Comparison of ENCODE assay signal across 24 cellular contexts in genomic region chr3:5875056-5875455, GRCh38.
"Had no signal": no experiment of that assay in that cellular context is flagged by ENCODE, and none has a peak within 500 bp of the region (broad histone marks: within the 10 kb centered on the region; RNA-seq: fewer than 3 reads in every experiment).

No MANE protein-coding gene starts in this region.

- ATAC-seq: activated CD4-positive, alpha-beta T cell treated with anti-CD3 and anti-CD28 coated beads for 36 hours; body of pancreas; Panc1; Right ventricle myocardium inferior had no signal

- H3K4me1 Mint-ChIP-seq: activated CD4-positive, alpha-beta memory T cell treated with anti-CD3 and anti-CD28 coated beads, Interleukin-2, amount 10 ng/mL, durations not matched to agents 7 days and 5 days; activated CD4-positive, alpha-beta T cell treated with anti-CD3 and anti-CD28 coated beads for 36 hours; activated naive CD8-positive, alpha-beta T cell treated with anti-CD3 and anti-CD28 coated beads, Interleukin-2, amount 10 ng/mL, durations not matched to agents 7 days and 5 days had no signal

- H3K27me3 Mint-ChIP-seq: activated CD4-positive, alpha-beta memory T cell treated with anti-CD3 and anti-CD28 coated beads, Interleukin-2, amount 10 ng/mL, durations not matched to agents 7 days and 5 days; activated CD4-positive, alpha-beta T cell treated with anti-CD3 and anti-CD28 coated beads for 36 hours; activated naive CD8-positive, alpha-beta T cell treated with anti-CD3 and anti-CD28 coated beads, Interleukin-2, amount 10 ng/mL, durations not matched to agents 7 days and 5 days had no signal

- H3K4me3 Mint-ChIP-seq: activated CD4-positive, alpha-beta memory T cell treated with anti-CD3 and anti-CD28 coated beads, Interleukin-2, amount 10 ng/mL, durations not matched to agents 7 days and 5 days; activated CD4-positive, alpha-beta T cell treated with anti-CD3 and anti-CD28 coated beads for 36 hours; activated naive CD8-positive, alpha-beta T cell treated with anti-CD3 and anti-CD28 coated beads, Interleukin-2, amount 10 ng/mL, durations not matched to agents 7 days and 5 days had no signal

- H3K27ac Mint-ChIP-seq: activated CD4-positive, alpha-beta memory T cell treated with anti-CD3 and anti-CD28 coated beads, Interleukin-2, amount 10 ng/mL, durations not matched to agents 7 days and 5 days; activated CD4-positive, alpha-beta T cell treated with anti-CD3 and anti-CD28 coated beads for 36 hours; activated naive CD8-positive, alpha-beta T cell treated with anti-CD3 and anti-CD28 coated beads, Interleukin-2, amount 10 ng/mL, durations not matched to agents 7 days and 5 days had no signal

- H3K9me3 Mint-ChIP-seq: activated CD4-positive, alpha-beta memory T cell treated with anti-CD3 and anti-CD28 coated beads, Interleukin-2, amount 10 ng/mL, durations not matched to agents 7 days and 5 days; activated naive CD8-positive, alpha-beta T cell treated with anti-CD3 and anti-CD28 coated beads, Interleukin-2, amount 10 ng/mL, durations not matched to agents 7 days and 5 days had no signal

- DNase-seq: activated CD4-positive, alpha-beta memory T cell treated with anti-CD3 and anti-CD28 coated beads, Interleukin-2, amount 10 ng/mL, durations not matched to agents 7 days and 5 days; activated CD4-positive, alpha-beta T cell treated with anti-CD3 and anti-CD28 coated beads for 36 hours; activated CD4-positive, alpha-beta T cell treated with anti-CD3 and anti-CD28 coated beads, Interleukin-2, amount 50 U/mL, for 1 hour; activated naive CD4-positive, alpha-beta T cell treated with anti-CD3 and anti-CD28 coated beads, Interleukin-2, amount 50 U/mL, for 16 hours; activated naive CD8-positive, alpha-beta T cell treated with anti-CD3 and anti-CD28 coated beads, Interleukin-2, amount 10 ng/mL, durations not matched to agents 7 days and 5 days; adrenal gland; body of pancreas; central memory CD4-positive, alpha-beta T cell; MM.1S; NCI-H1105; NCI-H1436; NCI-H1694 treated with DMSO at 0.1 percent for 48 hours; NCI-H2029 treated with DMSO at 0.1 percent for 48 hours; NCI-H446; NCI-H524 treated with DMSO at 0.1 percent for 48 hours; NCI-H748 treated with DMSO at 0.1 percent for 48 hours; OCI-M1; RPMI8226; SJCRH30; SK-N-SH; T-helper 1 cell; WERI-Rb-1 had no signal

- H3K36me3 Mint-ChIP-seq: activated naive CD8-positive, alpha-beta T cell treated with anti-CD3 and anti-CD28 coated beads, Interleukin-2, amount 10 ng/mL, durations not matched to agents 7 days and 5 days had no signal

- H3K4me3 ChIP-seq: adrenal gland, body of pancreas, SJCRH30 had no signal
